ENCODE assay signal across 16 cellular contexts in the genomic region with DNA sequence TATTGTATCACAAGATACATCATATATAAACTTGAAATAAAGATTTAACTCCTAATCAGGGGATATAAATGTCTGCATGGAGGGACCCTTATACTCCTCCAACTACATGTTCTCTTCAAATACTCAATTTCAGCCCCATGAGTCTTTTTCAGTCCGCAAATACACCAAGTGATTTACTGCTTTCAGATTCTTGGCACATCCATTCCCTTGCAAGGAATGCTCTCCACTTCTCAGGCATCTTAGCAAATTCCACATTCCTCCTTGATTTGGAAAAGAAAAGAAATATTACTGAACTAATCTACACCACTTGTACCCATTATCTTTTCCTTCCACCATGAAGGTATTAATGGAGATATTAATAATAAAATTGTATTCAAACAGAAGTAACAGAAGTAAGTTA.
DNase-seq lines count a peak whose midpoint lies in the region; ATAC-seq and TF ChIP-seq lines count a peak whose summit lies in the region.
"Had no signal": no experiment of that assay in that cellular context is flagged by ENCODE, and none has a peak within 500 bp of the region (broad histone marks: within the 10 kb centered on the region; RNA-seq: fewer than 3 reads in every experiment).

No MANE protein-coding gene starts in this region.

- H2AFZ ChIP-seq in osteoblast (ENCODE audit: low read length): no peak overlapping the region

- H4K20me1 ChIP-seq in osteoblast (ENCODE audit: insufficient read depth, low read length): no peaks in the 10 kb centered on the region

- peak overlapping the region; percentile 12 to 57 for H3K27ac ChIP-seq in thoracic aorta
- no peak overlapping the region for H3K27ac ChIP-seq in osteoblast (ENCODE audit: low read depth, low read length)
- H3K27ac ChIP-seq: Peyer's patch had no signal

- TF ChIP-seq CTCF in thoracic aorta (IDR thresholded peaks at IDR 0.05) (no peak), osteoblast (IDR thresholded peaks at IDR 0.05; ENCODE audit: extremely low read depth, low read depth, low read length) (no peak)

- no peak for ATAC-seq in thoracic aorta (ENCODE audit: insufficient number of reproducible peaks, low FRiP score, low read depth)
- no peak for ATAC-seq in GM21526 (IDR thresholded peaks at IDR 0.05; ENCODE audit: low FRiP score, unreplicated experiment)
- ATAC-seq: HCT116 had no signal

- no peak overlapping the region for H3K4me2 ChIP-seq in osteoblast (ENCODE audit: insufficient read depth, low read length)

- H3K4me1 ChIP-seq in thoracic aorta (ENCODE audit: control insufficient read depth in 1 of 2, low read depth in 2 of 2): peaks cover 18 to 53% of the 10 kb centered on the region in 2 donors
- H3K4me1 ChIP-seq in osteoblast (ENCODE audit: insufficient read depth, low read length): no peaks in the 10 kb centered on the region
- H3K4me1 ChIP-seq: Peyer's patch had no signal

- H3K36me3 ChIP-seq in thoracic aorta (no peaks in the 10 kb centered on the region), osteoblast (ENCODE audit: insufficient read depth, low read length) (no peaks in the 10 kb centered on the region)
- H3K36me3 ChIP-seq: Peyer's patch had no signal

- DNase-seq in DMS114 treated with DMSO at 0.1 percent for 48 hours (lab: John Stamatoyannopoulos, UW; ENCODE audit: unreplicated experiment): peak; percentile 91
- peak; percentile 62 for DNase-seq in NCI-H226
- DNase-seq in fibroblast of peridontal ligament (ENCODE audit: extremely low read depth): peak; percentile 14
- DNase-seq in thoracic aorta (ENCODE audit: low spot score): no peak
- DNase-seq in AG08396 (ENCODE audit: low spot score): no peak
- DNase-seq in osteoblast (ENCODE audit: insufficient read length, low spot score, missing footprints): no peak
- DNase-seq: GF-D8, GOT3, MM.1S, NCI-H1092, NCI-H146, NCI-H2029 treated with DMSO at 0.1 percent for 48 hours, NCI-H446 treated with DMSO at 0.1 percent for 48 hours, Peyer's patch had no signal

- H3K79me2 ChIP-seq in osteoblast (ENCODE audit: insufficient read depth, low read length): no peaks in the 10 kb centered on the region

- H3K4me3 ChIP-seq in thoracic aorta (no peak overlapping the region), osteoblast (ENCODE audit: insufficient read depth, low read length) (no peak overlapping the region)
- H3K4me3 ChIP-seq: Peyer's patch had no signal

- no peaks in the 10 kb centered on the region for H3K9me3 ChIP-seq in thoracic aorta
- no peaks in the 10 kb centered on the region for H3K9me3 ChIP-seq in osteoblast (ENCODE audit: low read depth, low read length)
- H3K9me3 ChIP-seq: Peyer's patch had no signal

- no peaks in the 10 kb centered on the region for H3K27me3 ChIP-seq in thoracic aorta (replicated peaks; ENCODE audit: insufficient read depth)
- H3K27me3 ChIP-seq in osteoblast (ENCODE audit: insufficient read depth, low read length): no peaks in the 10 kb centered on the region
- H3K27me3 ChIP-seq: Peyer's patch had no signal

Comparison
In these comparisons a context has a peak if more than half of its experiments do, and no peak if none do; other contexts are left out.
1. DNase-seq: peak in DMS114 treated with DMSO at 0.1 percent for 48 hours (single experiment), NCI-H226 (single experiment) and fibroblast of peridontal ligament (single experiment); none in thoracic aorta (single experiment), AG08396 (single experiment) and osteoblast (single experiment).